In the genomic region with DNA sequence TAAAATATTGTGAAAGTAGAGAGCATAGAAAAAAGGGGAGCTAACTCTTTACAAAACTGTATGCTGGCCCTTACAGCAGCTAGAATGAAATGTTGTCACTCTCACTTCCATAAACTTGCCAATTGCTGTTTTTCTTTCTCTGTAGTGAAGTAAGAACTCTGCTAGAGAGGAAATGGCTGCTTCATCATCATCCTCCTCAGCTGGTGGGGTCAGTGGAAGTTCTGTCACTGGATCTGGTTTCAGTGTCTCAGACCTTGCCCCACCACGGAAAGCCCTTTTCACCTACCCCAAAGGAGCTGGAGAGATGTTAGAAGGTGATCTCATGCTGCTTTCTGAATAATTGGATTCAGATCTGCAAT, we compare ENCODE assay signal across 9 cellular contexts. TPM values are rescaled to one million over a fixed set of nuclear protein-coding genes. Genes with fewer than 3 reads are reported as not detected.
DNase-seq lines count a peak whose midpoint lies in the region; ATAC-seq and TF ChIP-seq lines count a peak whose summit lies in the region.
"Had no signal": no experiment of that assay in that cellular context is flagged by ENCODE, and none has a peak within 500 bp of the region (broad histone marks: within the 10 kb centered on the region; RNA-seq: fewer than 3 reads in every experiment).

No MANE protein-coding gene starts in this region.

- ATAC-seq in GM21526 (IDR thresholded peaks at IDR 0.05; ENCODE audit: low FRiP score, unreplicated experiment), result no peak

- H2BK12ac ChIP-seq in neuronal stem cell (ENCODE audit: low read length), result no peak overlapping the region

- peak overlapping the region; percentile 80 to 98 (median 93) for H3K27ac Mint-ChIP-seq in CD14-positive monocyte

- H4K91ac ChIP-seq in neuronal stem cell (ENCODE audit: low read depth, low read length, poor library complexity), result no peak overlapping the region

- no CpG with 5 or more reads among the region's 1 CpG for WGBS in neuronal stem cell (ENCODE audit: extremely low coverage in 2 of 2, insufficient read length in 2 of 2, insufficient replicate concordance in 1 of 2), 2 donors

- peaks cover 3% of the 10 kb centered on the region for H4K20me1 ChIP-seq in osteoblast (ENCODE audit: insufficient read depth, low read length)

- DNase-seq in CD14-positive monocyte (ENCODE audit: low spot score), result peak; percentile 77
- DNase-seq in NOMO-1 (lab: John Stamatoyannopoulos, UW; ENCODE audit: unreplicated experiment in 2 of 2), result peak; percentile 73 to 89
- peak; percentile 71 for DNase-seq in coronary artery (ENCODE audit: low spot score)
- no peak for DNase-seq in osteoblast (ENCODE audit: insufficient read length, low spot score, missing footprints)
- DNase-seq in RKO (ENCODE audit: low spot score), result no peak
- no peak for DNase-seq in neuronal stem cell (ENCODE audit: low spot score)
- DNase-seq in Ammon's horn (ENCODE audit: low spot score), result no peak
- DNase-seq: SJCRH30 had no signal

- no peak overlapping the region for H2BK120ac ChIP-seq in neuronal stem cell (ENCODE audit: low read depth, low read length)

- peaks cover 28% of the 10 kb centered on the region for H3K4me1 Mint-ChIP-seq in CD14-positive monocyte

- H3K14ac ChIP-seq in neuronal stem cell (ENCODE audit: low read length), result no peak overlapping the region

- H3K9ac ChIP-seq in neuronal stem cell (ENCODE audit: low read depth, low read length, poor library complexity), result no peak overlapping the region

- peaks cover 10% of the 10 kb centered on the region for H3K36me3 ChIP-seq in osteoblast (ENCODE audit: insufficient read depth, low read length)
- H3K36me3 ChIP-seq in neuronal stem cell (replicated peaks in 1 of 2; ENCODE audit: control insufficient read depth in 2 of 2, insufficient read depth in 2 of 2, low read length in 2 of 2), result peaks cover 9 to 55% of the 10 kb centered on the region in 2 donors

- no peak overlapping the region for H2AK5ac ChIP-seq in neuronal stem cell (ENCODE audit: low read depth, low read length)

- peaks cover 10% of the 10 kb centered on the region for H3K4me1 ChIP-seq in osteoblast (ENCODE audit: insufficient read depth, low read length)
- no peaks in the 10 kb centered on the region for H3K4me1 ChIP-seq in neuronal stem cell (ENCODE audit: control insufficient read depth in 2 of 2, insufficient read depth in 1 of 2, low read depth in 1 of 2, low read length in 2 of 2)
- H3K4me1 ChIP-seq: SJCRH30 had no signal

- H3K79me1 ChIP-seq in neuronal stem cell (ENCODE audit: low read depth, low read length), result peaks cover 3% of the 10 kb centered on the region

- H3K9me3 ChIP-seq in osteoblast (ENCODE audit: low read depth, low read length), result no peaks in the 10 kb centered on the region
- no peaks in the 10 kb centered on the region for H3K9me3 ChIP-seq in neuronal stem cell (replicated peaks in 1 of 2; ENCODE audit: control insufficient read depth in 2 of 2, insufficient read depth in 1 of 2, low read depth in 1 of 2, low read length in 2 of 2)
- H3K9me3 ChIP-seq: SJCRH30 had no signal

- no peak overlapping the region for H4K8ac ChIP-seq in neuronal stem cell (ENCODE audit: low read depth, low read length)

- no peak overlapping the region for H3K23ac ChIP-seq in neuronal stem cell (ENCODE audit: low read depth, low read length, poor library complexity)

- H3K79me2 ChIP-seq in osteoblast (ENCODE audit: insufficient read depth, low read length), result peaks cover 10% of the 10 kb centered on the region

- intact Hi-C loops in CD14-positive monocyte (cut with micrococcal nuclease), result loop anchor here in 1 of 2 donors (10.0 kb wide), 1 partner anchor 99 kb away; no protein-coding TSS in a partner anchor

- TF ChIP-seq CTCF in CD14-positive monocyte (IDR thresholded peaks at IDR 0.05) (no peak), coronary artery (IDR thresholded peaks at IDR 0.05) (no peak), osteoblast (IDR thresholded peaks at IDR 0.05; ENCODE audit: extremely low read depth, low read depth, low read length) (no peak)

- H3K18ac ChIP-seq in neuronal stem cell (ENCODE audit: low read length), result no peak overlapping the region

- no peak overlapping the region for H3K4me2 ChIP-seq in osteoblast (ENCODE audit: insufficient read depth, low read length)
- no peak overlapping the region for H3K4me2 ChIP-seq in neuronal stem cell (ENCODE audit: insufficient read depth, low read length, poor library complexity, severe bottlenecking)

- no peak overlapping the region for H2BK15ac ChIP-seq in neuronal stem cell (ENCODE audit: low read length)

- peak overlapping the region; percentile 17 for H2AFZ ChIP-seq in osteoblast (ENCODE audit: low read length)
- no peak overlapping the region for H2AFZ ChIP-seq in neuronal stem cell (ENCODE audit: low read length)

- no peaks in the 10 kb centered on the region for H3K27me3 ChIP-seq in osteoblast (ENCODE audit: insufficient read depth, low read length)
- no peaks in the 10 kb centered on the region for H3K27me3 ChIP-seq in neuronal stem cell (ENCODE audit: control insufficient read depth in 3 of 3, insufficient read depth in 3 of 3, low read depth in 1 of 3, low read length in 3 of 3)
- H3K27me3 ChIP-seq: SJCRH30 had no signal

- H3K9me3 Mint-ChIP-seq in CD14-positive monocyte, result no peaks in the 10 kb centered on the region

- peak overlapping the region; percentile 22 to 50 for H3K4me3 Mint-ChIP-seq in CD14-positive monocyte

- H3K4ac ChIP-seq in neuronal stem cell (ENCODE audit: low read length), result no peak overlapping the region

- peak overlapping the region; percentile 74 to 77 for H3K27ac ChIP-seq in coronary artery
- H3K27ac ChIP-seq in osteoblast (ENCODE audit: low read depth, low read length), result no peak overlapping the region
- no peak overlapping the region for H3K27ac ChIP-seq in neuronal stem cell (replicated peaks; ENCODE audit: low read length)
- H3K27ac ChIP-seq: SJCRH30 had no signal

- H2BK5ac ChIP-seq in neuronal stem cell (ENCODE audit: low read length), result no peak overlapping the region

- peaks cover 20 to 33% of the 10 kb centered on the region in 2 donors for H3K36me3 Mint-ChIP-seq in CD14-positive monocyte

- peaks cover 0 to 2% (median 0%) of the 10 kb centered on the region in 3 donors for H3K27me3 Mint-ChIP-seq in CD14-positive monocyte (ENCODE audit: low read depth in 3 of 3)

- H3K4me3 ChIP-seq in coronary artery, result peak overlapping the region; percentile 26
- H3K4me3 ChIP-seq in osteoblast (ENCODE audit: insufficient read depth, low read length), result no peak overlapping the region
- H3K4me3 ChIP-seq in neuronal stem cell (ENCODE audit: low read length in 2 of 2), result no peak overlapping the region
- H3K4me3 ChIP-seq: SJCRH30 had no signal

RNA-seq across cellular contexts. Expression of gene ASCC1, which starts 7.6 kb away (rescaled TPM):
- polyA plus RNA-seq in CD14-positive monocyte, result 10 to 100 TPM; 17.9 to 20.9 TPM
- 40.2 and 50.1 TPM in 2 replicates for total RNA-seq in osteoblast
- 34.4 TPM for polyA plus RNA-seq in neuronal stem cell (2013, experiment 1 of 2)
- 33.0 TPM for polyA plus RNA-seq in neuronal stem cell (2013, experiment 2 of 2)

RNA-seq across cellular contexts. Expression of gene ANAPC16, which starts 7.9 kb away (rescaled TPM):
- polyA plus RNA-seq in CD14-positive monocyte, result 100 to 1,000 TPM; 148 to 167 TPM
- total RNA-seq in osteoblast, result 50.7 and 58.0 TPM in 2 replicates
- polyA plus RNA-seq in neuronal stem cell (2013, experiment 1 of 2), result 86.8 TPM
- 88.2 TPM for polyA plus RNA-seq in neuronal stem cell (2013, experiment 2 of 2)

RNA-seq across cellular contexts. Expression of gene DDIT4, which starts 50.0 kb away (rescaled TPM):
- 10 to 100 TPM; 26.1 to 45.8 TPM for polyA plus RNA-seq in CD14-positive monocyte
- total RNA-seq in osteoblast, result 366 and 522 TPM in 2 replicates
- 58.0 TPM for polyA plus RNA-seq in neuronal stem cell (2013, experiment 1 of 2)
- 58.6 TPM for polyA plus RNA-seq in neuronal stem cell (2013, experiment 2 of 2)

Comparison
In these comparisons a context has a peak if more than half of its experiments do, and no peak if none do; other contexts are left out.
1. DNase-seq: peak in CD14-positive monocyte (single experiment), NOMO-1 (2 of 2) and coronary artery (single experiment); none in osteoblast (single experiment), RKO (single experiment), neuronal stem cell (single experiment) and Ammon's horn (single experiment).
2. H3K27ac ChIP-seq: peak in coronary artery (2 of 2); none in osteoblast (single experiment) and neuronal stem cell (single experiment).